15 cellular contexts compared by ENCODE assay signal in the genomic region with DNA sequence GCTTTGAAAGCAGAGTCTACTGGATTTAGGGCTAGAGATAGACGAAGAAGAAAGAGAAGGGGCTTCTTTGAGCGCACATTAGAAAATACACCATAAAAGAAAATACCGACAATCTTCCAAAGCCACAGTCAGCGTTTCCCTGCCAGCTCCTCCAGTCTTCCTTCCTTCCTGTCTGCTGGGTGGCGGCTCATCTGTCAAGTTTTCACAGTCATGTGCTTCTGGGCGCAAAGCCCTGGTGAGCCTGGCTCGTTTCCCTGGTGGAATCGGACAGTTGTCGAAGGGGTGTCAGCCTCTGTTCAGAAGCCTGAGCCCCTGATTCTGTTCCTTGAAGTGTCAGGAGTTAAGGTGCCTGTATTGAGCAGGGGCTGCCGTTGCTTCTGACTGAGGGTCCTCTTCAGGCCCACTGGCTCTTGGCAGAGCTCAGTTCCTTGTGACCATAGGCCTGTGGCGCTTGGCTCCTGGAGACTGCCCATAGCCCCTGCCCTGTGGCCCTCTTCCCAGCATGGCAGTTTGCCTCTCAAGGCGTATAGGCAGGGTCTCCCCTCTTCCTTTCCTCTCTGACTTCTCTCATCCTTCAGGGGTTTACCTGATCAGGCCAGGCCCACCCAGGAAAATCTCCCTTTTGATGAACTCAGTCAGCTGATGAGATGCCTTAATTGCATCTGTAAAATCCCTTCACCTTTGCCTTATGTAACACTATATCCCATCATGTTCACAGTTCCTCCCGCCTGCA. TPM values are rescaled to one million over a fixed set of nuclear protein-coding genes. Genes with fewer than 3 reads are reported as not detected.
DNase-seq lines count a peak whose midpoint lies in the region; ATAC-seq and TF ChIP-seq lines count a peak whose summit lies in the region.
"Had no signal": no experiment of that assay in that cellular context is flagged by ENCODE, and none has a peak within 500 bp of the region (broad histone marks: within the 10 kb centered on the region; RNA-seq: fewer than 3 reads in every experiment).

No MANE protein-coding gene starts in this region.

- H3F3A ChIP-seq in smooth muscle cell (ENCODE audit: low read depth) (peaks cover 31% of the 10 kb centered on the region), GM23338 (replicated peaks; ENCODE audit: low read depth) (no peaks in the 10 kb centered on the region), MM.1S (ENCODE audit: insufficient read depth, low read length) (no peaks in the 10 kb centered on the region)

- peaks cover 34% of the 10 kb centered on the region for H3K4me1 Mint-ChIP-seq in activated T-cell treated with anti-CD3 and anti-CD28 coated beads, Interleukin-2, amount 50 U/mL, for 24 hours (ENCODE audit: low read depth)
- H3K4me1 Mint-ChIP-seq in activated T-cell treated with anti-CD3 and anti-CD28 coated beads, Interleukin-2, amount 50 U/mL, for 4 hours (ENCODE audit: low read depth), result peaks cover 27% of the 10 kb centered on the region
- peaks cover 2% of the 10 kb centered on the region; the same call in 1 of the 3 replicates for H3K4me1 Mint-ChIP-seq in GM23338

- H4K20me1 ChIP-seq in smooth muscle cell (ENCODE audit: low read depth) (peaks cover 52% of the 10 kb centered on the region), GM23338 (replicated peaks; ENCODE audit: insufficient read depth) (peaks cover 6% of the 10 kb centered on the region; the same call in 1 of the 2 replicates), MM.1S (ENCODE audit: insufficient read depth, low read length) (no peaks in the 10 kb centered on the region)

- WGBS in lung, 2 donors, result 27 to 45% methylated on average over 13 of the region's 13 CpGs
- 69% methylated on average over 13 of the region's 13 CpGs for WGBS in smooth muscle cell (ENCODE audit: low lambda C conversion rate)

- H3K4me1 ChIP-seq in adipocyte (ENCODE audit: control insufficient read depth, insufficient read depth, low read length) (peaks cover 63% of the 10 kb centered on the region), lung (ENCODE audit: control insufficient read depth in 2 of 2, insufficient read depth in 2 of 2, low read length in 2 of 2) (peaks cover 10 to 11% of the 10 kb centered on the region in 2 donors), smooth muscle cell (ENCODE audit: low read depth) (peaks cover 7% of the 10 kb centered on the region), GM23338 (ENCODE audit: insufficient read depth) (no peaks in the 10 kb centered on the region), MM.1S (ENCODE audit: low read length) (no peaks in the 10 kb centered on the region)

- H3K27me3 Mint-ChIP-seq in activated T-cell treated with anti-CD3 and anti-CD28 coated beads, Interleukin-2, amount 50 U/mL, for 24 hours, result no peaks in the 10 kb centered on the region
- no peaks in the 10 kb centered on the region for H3K27me3 Mint-ChIP-seq in activated T-cell treated with anti-CD3 and anti-CD28 coated beads, Interleukin-2, amount 50 U/mL, for 4 hours (ENCODE audit: low read depth)
- peaks cover 4% of the 10 kb centered on the region for H3K27me3 Mint-ChIP-seq in GM23338 (ENCODE audit: insufficient read depth, low read depth, poor library complexity)

- peak overlapping the region; percentile 68 for H3K27ac Mint-ChIP-seq in activated T-cell treated with anti-CD3 and anti-CD28 coated beads, Interleukin-2, amount 50 U/mL, for 24 hours
- no peak overlapping the region for H3K27ac Mint-ChIP-seq in GM23338

- H3K9me2 ChIP-seq in GM23338 (ENCODE audit: insufficient read depth), result no peaks in the 10 kb centered on the region
- no peaks in the 10 kb centered on the region for H3K9me2 ChIP-seq in MM.1S (replicated peaks; ENCODE audit: insufficient read depth, low read length)

- H3K4me3 ChIP-seq in adipocyte (ENCODE audit: low read length), result no peak overlapping the region
- no peak overlapping the region for H3K4me3 ChIP-seq in lung
- H3K4me3 ChIP-seq in smooth muscle cell, result no peak overlapping the region
- no peak overlapping the region for H3K4me3 ChIP-seq in GM23338
- no peak overlapping the region for H3K4me3 ChIP-seq in MM.1S (ENCODE audit: low read length)
- H3K4me3 ChIP-seq: uterus had no signal

- ATAC-seq in activated T-cell treated with anti-CD3 and anti-CD28 coated beads, Interleukin-2, amount 50 U/mL, for 4 hours, result no peak
- ATAC-seq in lung (ENCODE audit: insufficient read depth, low FRiP score) (no peak), GM23338 (no peak)

- peak overlapping the region; percentile 48 to 59 for H3K27ac ChIP-seq in lung (ENCODE audit: low read depth in 1 of 2, low read length in 1 of 2)
- peak overlapping the region; percentile 44 for H3K27ac ChIP-seq in smooth muscle cell (ENCODE audit: low read depth)
- no peak overlapping the region for H3K27ac ChIP-seq in GM23338 (ENCODE audit: low read depth)
- H3K27ac ChIP-seq in MM.1S (ENCODE audit: low read length), result no peak overlapping the region
- H3K27ac ChIP-seq: uterus had no signal

- H3K36me3 ChIP-seq in adipocyte (ENCODE audit: control insufficient read depth, insufficient read depth, low read length, severe bottlenecking) (no peaks in the 10 kb centered on the region), lung (ENCODE audit: control insufficient read depth in 2 of 2, insufficient read depth in 2 of 2, low read length in 2 of 2) (no peaks in the 10 kb centered on the region), smooth muscle cell (ENCODE audit: low read depth) (no peaks in the 10 kb centered on the region), GM23338 (ENCODE audit: insufficient read depth) (no peaks in the 10 kb centered on the region), MM.1S (replicated peaks; ENCODE audit: insufficient read depth, low read length) (no peaks in the 10 kb centered on the region)
- H3K36me3 ChIP-seq: uterus had no signal

- H3K27me3 ChIP-seq in adipocyte (replicated peaks; ENCODE audit: control insufficient read depth, insufficient read depth, low read length), result no peaks in the 10 kb centered on the region
- no peaks in the 10 kb centered on the region for H3K27me3 ChIP-seq in lung (ENCODE audit: control insufficient read depth, insufficient read depth)
- H3K27me3 ChIP-seq in smooth muscle cell (ENCODE audit: low read depth), result no peaks in the 10 kb centered on the region
- H3K27me3 ChIP-seq in GM23338 (ENCODE audit: insufficient read depth), result no peaks in the 10 kb centered on the region
- peaks cover 82% of the 10 kb centered on the region for H3K27me3 ChIP-seq in MM.1S (replicated peaks; ENCODE audit: insufficient read depth, low read length)
- H3K27me3 ChIP-seq: uterus had no signal

- peaks cover 43% of the 10 kb centered on the region for H3K36me3 Mint-ChIP-seq in activated T-cell treated with anti-CD3 and anti-CD28 coated beads, Interleukin-2, amount 50 U/mL, for 24 hours (ENCODE audit: low read depth)
- H3K36me3 Mint-ChIP-seq in activated T-cell treated with anti-CD3 and anti-CD28 coated beads, Interleukin-2, amount 50 U/mL, for 4 hours (ENCODE audit: insufficient read depth), result peaks cover 3% of the 10 kb centered on the region
- H3K36me3 Mint-ChIP-seq in GM23338 (ENCODE audit: low read depth), result no peaks in the 10 kb centered on the region

- H3K79me2 ChIP-seq in smooth muscle cell (ENCODE audit: low read depth), result peaks cover under 1% of the 10 kb centered on the region
- no peaks in the 10 kb centered on the region for H3K79me2 ChIP-seq in GM23338 (replicated peaks; ENCODE audit: insufficient read depth)
- no peaks in the 10 kb centered on the region for H3K79me2 ChIP-seq in MM.1S (ENCODE audit: low read length)

- H3K4me3 Mint-ChIP-seq in activated T-cell treated with anti-CD3 and anti-CD28 coated beads, Interleukin-2, amount 50 U/mL, for 24 hours, result no peak overlapping the region
- no peak overlapping the region for H3K4me3 Mint-ChIP-seq in activated T-cell treated with anti-CD3 and anti-CD28 coated beads, Interleukin-2, amount 50 U/mL, for 4 hours
- H3K4me3 Mint-ChIP-seq in GM23338, result no peak overlapping the region

- DNase-seq in activated T-cell treated with anti-CD3 and anti-CD28 coated beads, Interleukin-2, amount 50 U/mL, for 24 hours, result peak; percentile 25
- no peak for DNase-seq in activated T-cell treated with anti-CD3 and anti-CD28 coated beads, Interleukin-2, amount 50 U/mL, for 4 hours
- DNase-seq in adipocyte (ENCODE audit: low read depth) (no peak), lung (ENCODE audit: low spot score) (no peak), smooth muscle cell (lab: John Stamatoyannopoulos, UW; ENCODE audit: unreplicated experiment) (no peak), GM23338 (ENCODE audit: low spot score) (no peak), MM.1S (no peak)
- no peak for DNase-seq in stimulated activated CD4-positive, alpha-beta T cell treated with anti-CD3 and anti-CD28 coated beads, Interleukin-2, amount 100 ng/mL, for 24 hours
- DNase-seq: ACHN; effector memory CD4-positive, alpha-beta T cell; kidney; NCI-H524; stimulated activated CD4-positive, alpha-beta T cell treated with anti-CD3 and anti-CD28 coated beads, Interleukin-15, amount 100 ng/mL, for 24 hours; T1000 had no signal

- H2AFZ ChIP-seq in smooth muscle cell (ENCODE audit: low read depth), result no peak overlapping the region
- no peak overlapping the region for H2AFZ ChIP-seq in GM23338
- H2AFZ ChIP-seq in MM.1S (ENCODE audit: low read length), result no peak overlapping the region

- no peaks in the 10 kb centered on the region for H3K9me3 Mint-ChIP-seq in activated T-cell treated with anti-CD3 and anti-CD28 coated beads, Interleukin-2, amount 50 U/mL, for 24 hours
- no peaks in the 10 kb centered on the region for H3K9me3 Mint-ChIP-seq in activated T-cell treated with anti-CD3 and anti-CD28 coated beads, Interleukin-2, amount 50 U/mL, for 4 hours
- no peaks in the 10 kb centered on the region for H3K9me3 Mint-ChIP-seq in GM23338

- no peak for TF ChIP-seq CTCF in lung (IDR thresholded peaks at IDR 0.05; ENCODE audit: control extremely low read depth, extremely low read depth)
- TF ChIP-seq CTCF in smooth muscle cell (IDR thresholded peaks at IDR 0.05; ENCODE audit: borderline replicate concordance, insufficient read depth, poor library complexity, severe bottlenecking), result no peak
- no peak for TF ChIP-seq CTCF in GM23338 (conservative IDR thresholded peaks at IDR 0.05; ENCODE audit: low read depth in 2 of 2)
- TF ChIP-seq CTCF in MM.1S (IDR thresholded peaks at IDR 0.05; ENCODE audit: low read length), result no peak

- H3K9me3 ChIP-seq in adipocyte (ENCODE audit: control insufficient read depth, low read length) (no peaks in the 10 kb centered on the region), lung (ENCODE audit: control insufficient read depth in 2 of 2, insufficient read depth in 1 of 2, low read length in 1 of 2) (no peaks in the 10 kb centered on the region), smooth muscle cell (replicated peaks; ENCODE audit: low read depth) (no peaks in the 10 kb centered on the region), MM.1S (replicated peaks; ENCODE audit: insufficient read depth, low read length) (no peaks in the 10 kb centered on the region)
- H3K9me3 ChIP-seq: uterus had no signal

- H3K9ac ChIP-seq in adipocyte (ENCODE audit: low read length), result peak overlapping the region; percentile 83
- peak overlapping the region; percentile 9 for H3K9ac ChIP-seq in smooth muscle cell (ENCODE audit: low read depth)
- no peak overlapping the region for H3K9ac ChIP-seq in MM.1S (ENCODE audit: low read length)

- H3K4me2 ChIP-seq in smooth muscle cell (peak overlapping the region; percentile 2), GM23338 (no peak overlapping the region), MM.1S (ENCODE audit: low read depth, low read length) (no peak overlapping the region)

RNA-seq across cellular contexts. Expression of a gene that starts 58.6 kb away (rescaled TPM):
- 10 to 100 TPM; 28.1 to 32.9 (median 30.9) TPM for total RNA-seq in activated T-cell treated with anti-CD3 and anti-CD28 coated beads, Interleukin-2, amount 50 U/mL, for 4 hours
- total RNA-seq in lung (10 to 100 TPM; 40.9 to 47.7 TPM), smooth muscle cell (20.3 and 28.9 TPM in 2 replicates)
- polyA plus RNA-seq in lung (10 to 100 TPM; 13.4 to 24.3 TPM), smooth muscle cell (25.6 and 27.6 TPM in 2 replicates), GM23338 (2016; fragmentation: Nextera tagmentation; extraction: Ambion mirVana) (4.8 and 7.4 TPM in 2 replicates)
- 6.3 and 14.8 TPM in 2 replicates for total RNA-seq in GM23338 (2014; rRNA removed; shearing (Covaris generic))

Comparison
In these comparisons a context has a peak if more than half of its experiments do, and no peak if none do; other contexts are left out.
1. H3K27ac ChIP-seq: peak in lung (2 of 2) and smooth muscle cell (single experiment); none in GM23338 (single experiment) and MM.1S (single experiment).